Comparison of ENCODE assay signal across 1 cellular context in genomic region chr13:110486061-110486780, GRCh38.
TF ChIP-seq lines count a peak whose summit lies in the region.

No MANE protein-coding gene starts in this region.

TF ChIP-seq in K562, 482 proteins besides CTCF, POLR2A, EP300 and RAD21 (continued from another document):
- TF ChIP-seq ZBTB49 (CRISPR knock-in tag; IDR thresholded peaks at IDR 0.05; ENCODE audit: borderline replicate concordance): no peak
- TF ChIP-seq SMAD2 (IDR thresholded peaks at IDR 0.05; ENCODE audit: low read depth, low read length): no peak
- no peak for TF ChIP-seq POLR2H (tag; IDR thresholded peaks at IDR 0.05; ENCODE audit: low read depth)
TF ChIP-seq in K562: peak in this region for 0.
